ENCODE assay signal across 11 cellular contexts in the genomic region with DNA sequence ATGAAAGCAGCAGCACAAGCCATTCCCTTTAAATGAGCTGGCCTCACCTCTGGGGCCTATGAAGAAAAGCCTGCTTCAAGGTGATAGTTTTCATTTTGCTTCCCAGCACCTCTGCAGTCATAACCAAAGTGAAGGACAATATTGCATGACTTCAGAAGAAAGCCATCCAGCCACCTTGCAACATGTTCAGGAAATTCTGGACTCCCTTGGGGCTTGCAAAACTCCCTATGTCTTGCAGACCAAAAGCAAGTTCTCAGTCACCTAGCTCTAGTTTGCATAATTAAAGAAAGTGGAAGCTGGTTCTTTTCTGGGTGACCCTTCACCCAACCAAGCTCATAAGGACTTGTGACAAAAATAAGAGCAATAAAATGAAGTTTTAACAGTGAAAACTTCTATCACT.
DNase-seq lines count a peak whose midpoint lies in the region; ATAC-seq and TF ChIP-seq lines count a peak whose summit lies in the region.
"Had no signal": no experiment of that assay in that cellular context is flagged by ENCODE, and none has a peak within 500 bp of the region (broad histone marks: within the 10 kb centered on the region; RNA-seq: fewer than 3 reads in every experiment).

No MANE protein-coding gene starts in this region.

- ATAC-seq in GM18505 (IDR thresholded peaks at IDR 0.05; ENCODE audit: unreplicated experiment) (peak; percentile 63), GM21390 (IDR thresholded peaks at IDR 0.05; ENCODE audit: unreplicated experiment) (peak; percentile 83), HG03139 (IDR thresholded peaks at IDR 0.05; ENCODE audit: unreplicated experiment) (peak; percentile 83), upper lobe of left lung (ENCODE audit: low FRiP score in 2 of 2) (no peak)

- no peak for TF ChIP-seq EP300 in upper lobe of left lung (IDR thresholded peaks at IDR 0.05)

- no peak overlapping the region for H3K4me3 ChIP-seq in adipocyte (ENCODE audit: low read length)
- H3K4me3 ChIP-seq in upper lobe of left lung = no peak overlapping the region
- H3K4me3 ChIP-seq: right atrium auricular region had no signal

- H3K9me3 ChIP-seq in adipocyte (ENCODE audit: control insufficient read depth, low read length) = peaks cover 25% of the 10 kb centered on the region
- peaks cover 5 to 22% (median 11%) of the 10 kb centered on the region in 4 donors for H3K9me3 ChIP-seq in upper lobe of left lung

- H3K27me3 ChIP-seq in adipocyte (replicated peaks; ENCODE audit: control insufficient read depth, insufficient read depth, low read length) (no peaks in the 10 kb centered on the region), upper lobe of left lung (no peaks in the 10 kb centered on the region)
- H3K27me3 ChIP-seq: right atrium auricular region had no signal

- no peak overlapping the region for H3K9ac ChIP-seq in adipocyte (ENCODE audit: low read length)

- H3K36me3 ChIP-seq in adipocyte (ENCODE audit: control insufficient read depth, insufficient read depth, low read length, severe bottlenecking) = no peaks in the 10 kb centered on the region
- no peaks in the 10 kb centered on the region for H3K36me3 ChIP-seq in upper lobe of left lung
- H3K36me3 ChIP-seq: right atrium auricular region had no signal

- TF ChIP-seq CTCF in upper lobe of left lung (IDR thresholded peaks at IDR 0.05) = no peak

- DNase-seq in adipocyte (ENCODE audit: low read depth) = peak; percentile 3
- DNase-seq in upper lobe of left lung = no peak
- DNase-seq in activated CD4-positive, alpha-beta T cell treated with anti-CD3 and anti-CD28 coated beads, Interleukin-2, amount 50 U/mL, for 48 hours = no peak
- no peak for DNase-seq in NCI-H2227 (lab: John Stamatoyannopoulos, UW; ENCODE audit: unreplicated experiment)
- DNase-seq in inferior parietal cortex (ENCODE audit: extremely low spot score) = no peak
- DNase-seq: islet precursor cell, NCI-H345 had no signal

- no peak for TF ChIP-seq POLR2A in GM18505 (IDR thresholded peaks at IDR 0.05; ENCODE audit: borderline replicate concordance, extremely low read depth, insufficient read depth, insufficient read length)
- no peak for TF ChIP-seq POLR2A in upper lobe of left lung (IDR thresholded peaks at IDR 0.05)

- no peak overlapping the region for H3K27ac ChIP-seq in upper lobe of left lung
- H3K27ac ChIP-seq: right atrium auricular region had no signal

- H3K4me1 ChIP-seq in adipocyte (ENCODE audit: control insufficient read depth, insufficient read depth, low read length) = peaks cover 9% of the 10 kb centered on the region
- H3K4me1 ChIP-seq in upper lobe of left lung = no peaks in the 10 kb centered on the region
- H3K4me1 ChIP-seq: right atrium auricular region had no signal

Comparison
In these comparisons a context has a peak if more than half of its experiments do, and no peak if none do; other contexts are left out.
1. ATAC-seq: peak in GM18505 (single experiment), GM21390 (single experiment) and HG03139 (single experiment); none in upper lobe of left lung (0 of 2).